In the genomic region with DNA sequence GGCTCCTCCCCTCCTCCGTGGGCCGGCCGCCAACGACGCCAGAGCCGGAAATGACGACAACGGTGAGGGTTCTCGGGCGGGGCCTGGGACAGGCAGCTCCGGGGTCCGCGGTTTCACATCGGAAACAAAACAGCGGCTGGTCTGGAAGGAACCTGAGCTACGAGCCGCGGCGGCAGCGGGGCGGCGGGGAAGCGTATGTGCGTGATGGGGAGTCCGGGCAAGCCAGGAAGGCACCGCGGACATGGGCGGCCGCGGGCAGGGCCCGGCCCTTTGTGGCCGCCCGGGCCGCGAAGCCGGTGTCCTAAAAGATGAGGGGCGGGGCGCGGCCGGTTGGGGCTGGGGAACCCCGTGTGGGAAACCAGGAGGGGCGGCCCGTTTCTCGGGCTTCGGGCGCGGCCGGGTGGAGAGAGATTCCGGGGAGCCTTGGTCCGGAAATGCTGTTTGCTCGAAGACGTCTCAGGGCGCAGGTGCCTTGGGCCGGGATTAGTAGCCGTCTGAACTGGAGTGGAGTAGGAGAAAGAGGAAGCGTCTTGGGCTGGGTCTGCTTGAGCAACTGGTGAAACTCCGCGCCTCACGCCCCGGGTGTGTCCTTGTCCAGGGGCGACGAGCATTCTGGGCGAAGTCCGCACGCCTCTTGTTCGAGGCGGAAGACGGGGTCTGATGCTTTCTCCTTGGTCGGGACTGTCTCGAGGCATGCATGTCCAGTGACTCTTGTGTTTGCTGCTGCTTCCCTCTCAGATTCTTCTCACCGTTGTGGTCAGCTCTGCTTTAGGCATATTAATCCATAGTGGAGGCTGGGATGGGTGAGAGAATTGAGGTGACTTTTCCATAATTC, we compare ENCODE assay signal across 8 cellular contexts. TPM values are rescaled to one million over a fixed set of nuclear protein-coding genes. Genes with fewer than 3 reads are reported as not detected.
A peak's percentile ranks its signal among the peaks of the same experiment; 100 is the strongest.
DNase-seq lines count a peak whose midpoint lies in the region; ATAC-seq and TF ChIP-seq lines count a peak whose summit lies in the region.

Gene PSEN1 (plus strand): TSS at position 121 of the 835 bp plus-strand sequence. CDS start 11,513 bp downstream, outside the sequence.

- peaks cover 44% of the 10 kb centered on the region for H3K79me2 ChIP-seq in PC-3 (ENCODE audit: low read length)

- no peaks in the 10 kb centered on the region for H3K36me3 ChIP-seq in PC-3 (ENCODE audit: low read depth, low read length)
- no peaks in the 10 kb centered on the region for H3K36me3 ChIP-seq in mucosa of descending colon (ENCODE audit: low read depth)

- peaks cover 4 to 8% (median 6%) of the 10 kb centered on the region in 3 donors for H3K9me3 Mint-ChIP-seq in IgD-negative memory B cell

- TF ChIP-seq CTCF in PC-3 (conservative IDR thresholded peaks at IDR 0.05; ENCODE audit: low read depth, low read length) (no peak), epithelial cell of esophagus (IDR thresholded peaks at IDR 0.05; ENCODE audit: insufficient read depth, low read depth, low read length, missing control alignments) (no peak), mucosa of descending colon (IDR thresholded peaks at IDR 0.05) (no peak)

- H3K27me3 ChIP-seq in PC-3 (ENCODE audit: low read length), result no peaks in the 10 kb centered on the region

- H3K9ac ChIP-seq in PC-3 (ENCODE audit: low read length), result peak within 1 kb of the TSS; percentile 86

- peak within 1 kb of the TSS; percentile 75 for H3K4me3 ChIP-seq in PC-3 (ENCODE audit: low read length)
- H3K4me3 ChIP-seq in epithelial cell of esophagus (ENCODE audit: low read length), result peak within 1 kb of the TSS; percentile 70
- peak within 1 kb of the TSS; percentile 81 for H3K4me3 ChIP-seq in mucosa of descending colon

- peak within 1 kb of the TSS; percentile 93 to 99 (median 96) for H3K4me3 Mint-ChIP-seq in IgD-negative memory B cell

- intact Hi-C loops in PC-3 (cut with micrococcal nuclease) (loop anchor here (1.0 kb wide), 1 partner anchor 17 kb away; no protein-coding TSS in a partner anchor), mucosa of descending colon (cut with DNase I, micrococcal nuclease) (no loop called here)

- DNase-seq in DMS114 treated with DMSO at 0.1 percent for 48 hours (lab: John Stamatoyannopoulos, UW; ENCODE audit: unreplicated experiment), result peak; percentile 62
- peak; percentile 96 for DNase-seq in PC-3
- DNase-seq in activated T-cell treated with anti-CD3 and anti-CD28 coated beads for 48 hours (ENCODE audit: low read depth), result peak; percentile 97
- DNase-seq in epithelial cell of esophagus (ENCODE audit: low read depth), result peak; percentile 93
- DNase-seq in mucosa of descending colon, result peak; percentile 97 to 99 (median 99)
- peak; percentile 99 for DNase-seq in stimulated activated CD8-positive, alpha-beta memory T cell treated with anti-CD3 and anti-CD28 coated beads, Interleukin-4, amount 100 ng/mL, for 1 hour (ENCODE audit: low read depth in 2 of 2, low spot score in 1 of 2)

- ATAC-seq in GM21529 (IDR thresholded peaks at IDR 0.05; ENCODE audit: unreplicated experiment), result peak; percentile 86
- ATAC-seq in PC-3, result peak; percentile 81
- ATAC-seq in mucosa of descending colon, result peak; percentile 97

- no peaks in the 10 kb centered on the region for H3F3A ChIP-seq in PC-3 (ENCODE audit: low read length, unreplicated experiment)

- peaks cover 15% of the 10 kb centered on the region for H4K20me1 ChIP-seq in PC-3 (ENCODE audit: low read length)

- H3K4me2 ChIP-seq in PC-3 (ENCODE audit: low read length), result peak within 1 kb of the TSS; percentile 95

- peaks cover 1% of the 10 kb centered on the region for H3K36me3 Mint-ChIP-seq in IgD-negative memory B cell

- H2AFZ ChIP-seq in PC-3 (ENCODE audit: low read length), result peak within 1 kb of the TSS; percentile 89

- POLR2A ChIA-PET in PC-3 (lab: Charles Lee; ENCODE audit: unreplicated experiment), result interaction anchor here (0.5 to 1.1 kb wide), 15 partner anchors 9 to 391 kb away, joined by 3 to 11 read pairs (median 3); partner anchors contain the start of gene ZFYVE1

- TSS peak; percentile 81 for BruUV-seq in PC-3 (replicated peaks; lab: Mats Ljungman, UMichigan)

- H3K4me1 ChIP-seq in PC-3 (ENCODE audit: insufficient read depth, low read length) (peaks cover 13% of the 10 kb centered on the region), mucosa of descending colon (ENCODE audit: low read depth) (peaks cover 14% of the 10 kb centered on the region)

- CTCF ChIA-PET in PC-3 (lab: Charles Lee), result interaction anchor here (0.6 kb wide), 1 partner anchor 207 kb away, joined by 4 read pairs; no protein-coding TSS in a partner anchor

- peaks cover 19 to 24% (median 22%) of the 10 kb centered on the region in 3 donors for H3K4me1 Mint-ChIP-seq in IgD-negative memory B cell

- H3K27me3 Mint-ChIP-seq in IgD-negative memory B cell, result no peaks in the 10 kb centered on the region

- no peaks in the 10 kb centered on the region for H3K9me2 ChIP-seq in PC-3 (replicated peaks; ENCODE audit: low read length)

- peak within 1 kb of the TSS; percentile 71 for H3K27ac ChIP-seq in PC-3 (ENCODE audit: low read length)

- peak within 1 kb of the TSS; percentile 95 to 99 (median 98) for H3K27ac Mint-ChIP-seq in IgD-negative memory B cell

- H3K9me3 ChIP-seq in PC-3 (ENCODE audit: low read length), result no peaks in the 10 kb centered on the region
- peaks cover 14% of the 10 kb centered on the region for H3K9me3 ChIP-seq in mucosa of descending colon

RNA-seq across cellular contexts. Expression of gene PSEN1, which starts in this region (rescaled TPM):
- polyA plus RNA-seq in IgD-negative memory B cell, result 35.3 TPM
- 41.4 and 43.0 TPM in 2 replicates for total RNA-seq in PC-3 (2014; rRNA removed)
- 100 to 1,000 TPM in 1 of 3 donors, 10 to 100 TPM in 2; 93.8 to 147 (median 100.0) TPM for total RNA-seq in mucosa of descending colon

Comparison
In these comparisons a context has a peak if more than half of its experiments do, and no peak if none do; other contexts are left out.
1. Peak in every context shown above with its lines: DNase-seq, ATAC-seq, H3K4me3 ChIP-seq and H3K27ac ChIP-seq.